22 cellular contexts compared by ENCODE assay signal in genomic region chr2:213416832-213417231, GRCh38.
"Had no signal": no experiment of that assay in that cellular context is flagged by ENCODE, and none has a peak within 500 bp of the region (broad histone marks: within the 10 kb centered on the region; RNA-seq: fewer than 3 reads in every experiment).

No MANE protein-coding gene starts in this region.

- H3K4me1 ChIP-seq: parathyroid adenoma, right atrium auricular region, testis, tibial artery, upper lobe of left lung had no signal

- H3K27ac ChIP-seq: parathyroid adenoma, right atrium auricular region, testis, tibial artery, upper lobe of left lung had no signal

- H3K9me3 Mint-ChIP-seq: effector memory CD8-positive, alpha-beta T cell had no signal

- DNase-seq: cerebellar nuclear complex; cortex of kidney; effector memory CD8-positive, alpha-beta T cell; erythroblast; hypothalamus; kidney; natural killer cell; stimulated activated CD4-positive, alpha-beta T cell treated with anti-CD3 and anti-CD28 coated beads, Interleukin-12 subunit alpha, Interleukin-12 subunit beta, amount 100 ng/mL, for 4 hours; stimulated activated CD4-positive, alpha-beta T cell treated with anti-CD3 and anti-CD28 coated beads, Interleukin-1b, Interleukin-23, amount 100 ng/mL, for 48 hours; stimulated activated CD4-positive, alpha-beta T cell treated with anti-CD3 and anti-CD28 coated beads, Interleukin-4, amount 100 ng/mL, for 1 hour; stimulated activated CD8-positive, alpha-beta memory T cell treated with anti-CD3 and anti-CD28 coated beads, Interleukin-4, amount 100 ng/mL, for 48 hours; stimulated activated naive CD4-positive, alpha-beta T cell treated with Interleukin-2 at 50 U/mL for 16 hours; substantia nigra; testis; tibial artery; upper lobe of left lung had no signal

- H3K27ac Mint-ChIP-seq: effector memory CD8-positive, alpha-beta T cell; natural killer cell; progenitor cell of endocrine pancreas had no signal

- H3K27me3 ChIP-seq: right atrium auricular region, testis, tibial artery, upper lobe of left lung had no signal

- ATAC-seq: effector memory CD8-positive, alpha-beta T cell; left lobe of liver; natural killer cell; sciatic nerve had no signal

- H3K4me3 ChIP-seq: right atrium auricular region, smooth muscle cell, testis, tibial artery, upper lobe of left lung had no signal

- H3K9me3 ChIP-seq: right atrium auricular region, testis, tibial artery, upper lobe of left lung had no signal

- H3K36me3 ChIP-seq: right atrium auricular region, tibial artery, upper lobe of left lung had no signal

- H3K36me3 Mint-ChIP-seq: natural killer cell had no signal
